In the genomic region with DNA sequence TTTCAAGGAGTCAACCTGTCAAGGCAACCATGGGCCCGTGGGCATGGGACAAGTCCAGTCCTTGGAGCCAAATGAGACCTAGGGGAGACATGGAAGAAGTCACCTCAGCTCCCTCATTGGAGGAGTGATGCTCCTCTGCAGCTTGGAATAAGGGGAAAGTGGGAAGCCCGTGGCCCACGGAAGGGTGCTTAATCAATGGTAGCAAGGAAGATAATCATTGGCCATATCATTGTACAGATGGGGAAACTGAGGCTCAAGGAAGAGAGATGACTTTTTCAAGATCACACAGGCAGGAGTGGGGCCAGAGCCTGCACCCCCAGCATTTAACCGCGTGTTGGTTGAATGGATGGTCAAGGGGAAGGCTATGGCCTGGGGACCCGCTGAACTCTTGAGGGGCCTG, we compare ENCODE assay signal across 33 cellular contexts.
"Had no signal": no experiment of that assay in that cellular context is flagged by ENCODE, and none has a peak within 500 bp of the region (broad histone marks: within the 10 kb centered on the region; RNA-seq: fewer than 3 reads in every experiment).

No MANE protein-coding gene starts in this region.

- ATAC-seq: body of pancreas, SK-N-SH treated with all-trans-retinoic acid at 6 μM for 48 hours, T-cell, T-helper 17 cell had no signal

- H3K4me1 Mint-ChIP-seq: activated B cell treated with CpG ODN at 0.5 μM for 24 hours had no signal

- DNase-seq: activated B cell treated with CpG ODN at 0.5 μM for 24 hours; activated CD4-positive, alpha-beta T cell treated with anti-CD3 and anti-CD28 coated beads for 4 hours; activated CD4-positive, alpha-beta T cell treated with anti-CD3 and anti-CD28 coated beads, Interleukin-2, amount 50 U/mL, for 1 hour; activated CD4-positive, CD25-positive, alpha-beta regulatory T cell treated with anti-CD3 and anti-CD28 coated beads, Interleukin-2, amount 50 U/mL, for 72 hours; activated CD8-positive, alpha-beta memory T cell treated with anti-CD3 and anti-CD28 coated beads, Interleukin-2, amount 50 U/mL, for 4 hours; activated gamma-delta T cell treated with Interleukin-2 at 50 U/mL for 16 hours; activated T-cell treated with anti-CD3 and anti-CD28 coated beads for 4 hours; activated T-cell treated with anti-CD3 and anti-CD28 coated beads, Interleukin-2, amount 50 U/mL, for 4 hours; adrenal gland; body of pancreas; Kasumi-1; KG1; MM.1S; NCI-H1092 treated with DMSO at 0.1 percent for 48 hours; NCI-H1417; NCI-H146; NCI-H187; NCI-H2029 treated with DMSO at 0.1 percent for 48 hours; NCI-H2171 treated with DMSO at 0.1 percent for 48 hours; NCI-H2227 treated with DMSO at 0.1 percent for 48 hours; NCI-H446 treated with DMSO at 0.1 percent for 48 hours; NCI-H524 treated with DMSO at 0.1 percent for 48 hours; SHP77 treated with DMSO at 0.1 percent for 48 hours; T-cell; T-helper 17 cell; T-helper 9 cell had no signal

- H3K9me3 Mint-ChIP-seq: activated B cell treated with CpG ODN at 0.5 μM for 24 hours; activated CD4-positive, alpha-beta memory T cell treated with anti-CD3 and anti-CD28 coated beads for 36 hours; activated naive CD4-positive, alpha-beta T cell treated with anti-CD3 and anti-CD28 coated beads for 36 hours; activated naive CD4-positive, alpha-beta T cell treated with anti-CD3 and anti-CD28 coated beads, Interleukin-2, amount 50 U/mL, for 72 hours; activated T-cell treated with anti-CD3 and anti-CD28 coated beads, Interleukin-2, amount 50 U/mL, for 4 hours; activated T-helper 1 cell treated with anti-CD3 and anti-CD28 coated beads, Interleukin-12 subunit alpha, Interleukin-12 subunit beta, Interleukin-2, Interleukin-4 antibody, amounts not matched to agents 30 ng/mL and 10 ng/mL and 1 ng/mL, durations not matched to agents 14 hours and 24 hours and 36 hours; T-cell had no signal

- FAIRE-seq: astrocyte had no signal

- H3K27ac ChIP-seq: adrenal gland, body of pancreas, VCaP had no signal

- H3K9me3 ChIP-seq: adrenal gland, body of pancreas had no signal

- H3K4me3 Mint-ChIP-seq: activated B cell treated with CpG ODN at 0.5 μM for 24 hours; activated CD4-positive, alpha-beta memory T cell treated with anti-CD3 and anti-CD28 coated beads for 36 hours; activated naive CD4-positive, alpha-beta T cell treated with anti-CD3 and anti-CD28 coated beads for 36 hours; activated T-cell treated with anti-CD3 and anti-CD28 coated beads, Interleukin-2, amount 50 U/mL, for 4 hours; activated T-helper 1 cell treated with anti-CD3 and anti-CD28 coated beads, Interleukin-12 subunit alpha, Interleukin-12 subunit beta, Interleukin-2, Interleukin-4 antibody, amounts not matched to agents 30 ng/mL and 10 ng/mL and 1 ng/mL, durations not matched to agents 14 hours and 24 hours and 36 hours; T-cell; T-helper 17 cell had no signal

- H3K4me3 ChIP-seq: adrenal gland, body of pancreas had no signal

- H3K36me3 Mint-ChIP-seq: activated CD4-positive, alpha-beta memory T cell treated with anti-CD3 and anti-CD28 coated beads for 36 hours; T-cell had no signal

- H3K27ac Mint-ChIP-seq: activated B cell treated with CpG ODN at 0.5 μM for 24 hours; activated CD4-positive, alpha-beta memory T cell treated with anti-CD3 and anti-CD28 coated beads for 36 hours; activated T-helper 1 cell treated with anti-CD3 and anti-CD28 coated beads, Interleukin-12 subunit alpha, Interleukin-12 subunit beta, Interleukin-2, Interleukin-4 antibody, amounts not matched to agents 30 ng/mL and 10 ng/mL and 1 ng/mL, durations not matched to agents 14 hours and 24 hours and 36 hours; T-cell; T-helper 17 cell had no signal
